26 cellular contexts compared by ENCODE assay signal in the genomic region with DNA sequence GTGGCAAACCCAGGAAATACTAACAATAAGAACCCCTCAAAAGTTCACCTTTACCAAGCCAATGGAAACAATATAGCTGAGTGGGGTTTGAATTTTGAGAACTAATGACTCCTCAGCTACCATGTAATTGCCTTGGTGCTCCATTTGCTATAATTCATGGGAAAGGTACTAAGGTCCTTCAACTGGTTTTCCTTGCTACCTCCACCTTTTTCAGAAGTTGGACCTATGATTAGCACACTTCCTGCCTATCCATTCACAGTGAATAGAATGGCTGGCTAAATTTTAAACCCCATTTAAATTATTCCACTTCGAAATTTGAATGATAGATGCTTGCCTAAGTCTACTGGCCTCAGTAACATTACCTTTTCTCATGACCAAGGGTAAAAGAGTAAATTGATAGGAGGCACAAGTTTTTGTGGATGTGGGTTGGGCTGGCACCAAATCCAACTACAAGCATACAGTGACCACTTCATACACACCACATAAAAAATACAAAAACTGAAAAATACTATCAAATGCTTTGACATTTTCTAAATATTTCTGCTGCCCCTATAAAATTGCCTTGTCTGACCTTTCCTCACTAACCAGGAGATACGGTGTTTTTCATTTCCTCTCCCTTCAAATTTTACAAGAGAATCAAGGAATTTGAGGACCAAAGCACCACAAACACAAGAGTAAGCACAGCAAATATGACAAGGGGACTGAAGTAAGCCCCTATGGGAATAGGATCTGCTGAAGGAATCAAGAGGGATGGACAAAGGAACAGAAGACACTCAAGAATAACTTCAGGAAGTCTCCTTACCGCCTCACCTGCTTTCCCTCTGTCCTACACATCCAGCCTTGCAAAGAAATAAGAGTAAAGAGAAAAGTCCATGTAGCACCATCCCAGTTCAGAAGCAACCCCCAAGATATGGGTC. TPM values are rescaled to one million over a fixed set of nuclear protein-coding genes. Genes with fewer than 3 reads are reported as not detected.
A peak's percentile ranks its signal among the peaks of the same experiment; 100 is the strongest.
DNase-seq lines count a peak whose midpoint lies in the region; ATAC-seq, FAIRE-seq and TF ChIP-seq lines count a peak whose summit lies in the region.
"Had no signal": no experiment of that assay in that cellular context is flagged by ENCODE, and none has a peak within 500 bp of the region (broad histone marks: within the 10 kb centered on the region; RNA-seq: fewer than 3 reads in every experiment).

No MANE protein-coding gene starts in this region.

- no peak overlapping the region for H3K23ac ChIP-seq in H1 (ENCODE audit: insufficient read length)

- DNase-seq in GM23338 (ENCODE audit: low spot score), result no peak
- peak; percentile 40 for DNase-seq in Karpas-422
- DNase-seq in astrocyte (ENCODE audit: low read depth), result no peak
- no peak for DNase-seq in H1 (ENCODE audit: low read depth in 1 of 2, low spot score in 2 of 2)
- no peak for DNase-seq in GOT3 (lab: John Stamatoyannopoulos, UW)
- DNase-seq in SIG-M5 treated with dmso at 0.1 percent for 504 hours (lab: John Stamatoyannopoulos, UW; ENCODE audit: unreplicated experiment), result no peak
- DNase-seq in glutamatergic neuron, result no peak
- DNase-seq in pons (ENCODE audit: low spot score), result no peak
- DNase-seq: 8988T; BE2C; C1 segment of cervical spinal cord; CD4-positive, alpha-beta memory T cell; CD4-positive, CD25-positive, alpha-beta regulatory T cell; CD8-positive, alpha-beta memory T cell; COR-L47; DMS 273 treated with DMSO at 0.1 percent for 48 hours; DMS153; DMS53; DMS79; DND-41; GDM1 had no signal

- TF ChIP-seq EP300 in H1 (IDR thresholded peaks at IDR 0.05; ENCODE audit: borderline replicate concordance in 1 of 2, low read depth in 2 of 2, low read length in 2 of 2), result no peak

- H2AK5ac ChIP-seq in H1 (ENCODE audit: low read depth, low read length), result no peak overlapping the region

- H3K9me3 ChIP-seq in Karpas-422 (ENCODE audit: low read length) (no peaks in the 10 kb centered on the region), astrocyte (ENCODE audit: insufficient read depth, low read depth, low read length) (no peaks in the 10 kb centered on the region), H1 (ENCODE audit: insufficient read depth in 2 of 2, low read depth in 1 of 2, low read length in 1 of 2) (no peaks in the 10 kb centered on the region)
- H3K9me3 ChIP-seq: BE2C, BLaER1 had no signal

- H3K4me3 ChIP-seq in GM23338 (no peak overlapping the region), Karpas-422 (ENCODE audit: low read length) (no peak overlapping the region), astrocyte (ENCODE audit: insufficient read depth, low read depth, low read length) (no peak overlapping the region), H1 (ENCODE audit: extremely low read depth in 1 of 4, insufficient read depth in 2 of 4, low read depth in 3 of 4, low read length in 4 of 4) (no peak overlapping the region)
- H3K4me3 ChIP-seq: BLaER1 had no signal

- H2BK20ac ChIP-seq in H1 (ENCODE audit: low read length), result no peak overlapping the region

- H3K79me2 ChIP-seq in GM23338 (replicated peaks; ENCODE audit: insufficient read depth) (no peaks in the 10 kb centered on the region), Karpas-422 (ENCODE audit: low read length) (no peaks in the 10 kb centered on the region), astrocyte (ENCODE audit: insufficient read depth, low read length) (no peaks in the 10 kb centered on the region), H1 (ENCODE audit: control insufficient read depth in 1 of 2, insufficient read depth in 2 of 2, low read length in 2 of 2) (no peaks in the 10 kb centered on the region)

- H3K4me3 Mint-ChIP-seq in GM23338 (no peak overlapping the region), astrocyte (ENCODE audit: unreplicated experiment) (no peak overlapping the region), glutamatergic neuron (ENCODE audit: unreplicated experiment) (no peak overlapping the region)
- H3K4me3 Mint-ChIP-seq: CD14-positive monocyte; CD4-positive, alpha-beta memory T cell; CD4-positive, CD25-positive, alpha-beta regulatory T cell; CD8-positive, alpha-beta memory T cell had no signal

- no peaks in the 10 kb centered on the region for H3K79me1 ChIP-seq in H1 (ENCODE audit: low read depth, low read length)

- H3K27me3 Mint-ChIP-seq in GM23338 (ENCODE audit: insufficient read depth, low read depth, poor library complexity) (no peaks in the 10 kb centered on the region), astrocyte (ENCODE audit: low read depth, unreplicated experiment) (no peaks in the 10 kb centered on the region), glutamatergic neuron (ENCODE audit: unreplicated experiment) (no peaks in the 10 kb centered on the region)
- H3K27me3 Mint-ChIP-seq: CD4-positive, CD25-positive, alpha-beta regulatory T cell; CD8-positive, alpha-beta memory T cell had no signal

- CTCF ChIA-PET in H1 (lab: Charles Lee; ENCODE audit: partially characterized antibody), result interaction anchor here (1.4 kb wide), 1 partner anchor 11 kb away, joined by 3 read pairs; no protein-coding TSS in a partner anchor

- H4K91ac ChIP-seq in H1 (replicated peaks; ENCODE audit: insufficient read length, low read length), result no peak overlapping the region

- H3K4ac ChIP-seq in H1 (replicated peaks; ENCODE audit: insufficient read length, low read depth, low read length), result no peak overlapping the region

- no peak for ATAC-seq in GM23338

- H3K9me3 Mint-ChIP-seq in GM23338, result no peaks in the 10 kb centered on the region; the same call in 2 of the 3 replicates
- H3K9me3 Mint-ChIP-seq in astrocyte (ENCODE audit: unreplicated experiment), result no peaks in the 10 kb centered on the region
- no peaks in the 10 kb centered on the region for H3K9me3 Mint-ChIP-seq in glutamatergic neuron (ENCODE audit: unreplicated experiment)

- H3K27ac Mint-ChIP-seq in GM23338, result no peak overlapping the region
- no peak overlapping the region for H3K27ac Mint-ChIP-seq in astrocyte (ENCODE audit: unreplicated experiment)
- H3K27ac Mint-ChIP-seq in glutamatergic neuron (ENCODE audit: unreplicated experiment), result no peak overlapping the region
- H3K27ac Mint-ChIP-seq: CD14-positive monocyte; CD4-positive, alpha-beta memory T cell; CD4-positive, CD25-positive, alpha-beta regulatory T cell; CD8-positive, alpha-beta memory T cell had no signal

- H4K5ac ChIP-seq in H1 (ENCODE audit: insufficient read length, low read depth, low read length), result no peak overlapping the region

- H3K27me3 ChIP-seq in GM23338 (ENCODE audit: insufficient read depth) (no peaks in the 10 kb centered on the region), Karpas-422 (ENCODE audit: low read length) (no peaks in the 10 kb centered on the region), astrocyte (ENCODE audit: insufficient read depth, low read length) (no peaks in the 10 kb centered on the region), H1 (replicated peaks in 1 of 4; ENCODE audit: control insufficient read depth in 3 of 4, extremely low read depth in 1 of 4, insufficient read depth in 3 of 4, low read length in 3 of 4) (no peaks in the 10 kb centered on the region)
- H3K27me3 ChIP-seq: BE2C, BLaER1 had no signal

- H3K18ac ChIP-seq in H1 (ENCODE audit: extremely low read depth, low read length), result no peak overlapping the region

- FAIRE-seq in astrocyte (lab: Jason Lieb, UNC) (peak; percentile 97), H1 (lab: Jason Lieb, UNC) (peak; percentile 45)
- FAIRE-seq: A204.1, GM12891 had no signal

- TF ChIP-seq RAD21 in H1 (IDR thresholded peaks at IDR 0.05 in 1 of 2, conservative IDR thresholded peaks at IDR 0.05 in 1 of 2; ENCODE audit: low read depth in 2 of 2, low read length in 2 of 2), result no peak

- 93% methylated on average over 3 of the region's 3 CpGs; no CpG with 5 or more reads in 1 of the 2 experiments for WGBS in H1 (ENCODE audit: extremely low coverage in 1 of 2, insufficient coverage in 1 of 2, insufficient read length in 1 of 2, insufficient replicate concordance in 2 of 2, low coverage in 1 of 2, low lambda C conversion rate in 2 of 2, missing lambda C conversion rate in 1 of 2), 2 experiments

- H3K36me3 Mint-ChIP-seq in GM23338 (ENCODE audit: low read depth) (no peaks in the 10 kb centered on the region), astrocyte (ENCODE audit: low read depth, unreplicated experiment) (no peaks in the 10 kb centered on the region), glutamatergic neuron (ENCODE audit: unreplicated experiment) (no peaks in the 10 kb centered on the region)

- H2BK12ac ChIP-seq in H1 (ENCODE audit: low read depth, low read length), result no peak overlapping the region

- no peak overlapping the region for H2BK15ac ChIP-seq in H1 (ENCODE audit: low read length)

- H3K4me1 Mint-ChIP-seq in GM23338 (no peaks in the 10 kb centered on the region), astrocyte (ENCODE audit: low read depth, unreplicated experiment) (peaks cover 8% of the 10 kb centered on the region), glutamatergic neuron (ENCODE audit: low read depth, unreplicated experiment) (no peaks in the 10 kb centered on the region)
- H3K4me1 Mint-ChIP-seq: CD14-positive monocyte; CD4-positive, CD25-positive, alpha-beta regulatory T cell; CD8-positive, alpha-beta memory T cell had no signal

- no peak overlapping the region for H3K56ac ChIP-seq in H1 (replicated peaks; ENCODE audit: insufficient read length, low read depth, low read length)

- H2BK5ac ChIP-seq in H1 (ENCODE audit: low read depth, low read length), result no peak overlapping the region

- H3K4me1 ChIP-seq in GM23338 (ENCODE audit: insufficient read depth), result no peaks in the 10 kb centered on the region
- H3K4me1 ChIP-seq in Karpas-422 (ENCODE audit: low read length), result no peaks in the 10 kb centered on the region
- no peaks in the 10 kb centered on the region for H3K4me1 ChIP-seq in astrocyte (ENCODE audit: insufficient read depth, low read length)
- H3K4me1 ChIP-seq in H1 (replicated peaks in 1 of 4; ENCODE audit: control insufficient read depth in 3 of 4, insufficient read depth in 4 of 4, low read length in 3 of 4), result no peaks in the 10 kb centered on the region
- H3K4me1 ChIP-seq: BE2C, BLaER1 had no signal

- TF ChIP-seq POLR2A in H1 (IDR thresholded peaks at IDR 0.05; ENCODE audit: control extremely low read depth in 1 of 2, low read depth in 2 of 2, low read length in 2 of 2), result no peak

- POLR2A ChIA-PET in H1 (lab: Charles Lee; ENCODE audit: partially characterized antibody), result no interaction called here

- H3K36me3 ChIP-seq in GM23338 (ENCODE audit: insufficient read depth) (no peaks in the 10 kb centered on the region), Karpas-422 (ENCODE audit: insufficient read depth, low read length) (peaks cover 6% of the 10 kb centered on the region; the same call in 1 of the 2 replicates), astrocyte (ENCODE audit: insufficient read depth, low read length) (no peaks in the 10 kb centered on the region), H1 (ENCODE audit: control insufficient read depth in 2 of 4, insufficient read depth in 4 of 4, low read length in 3 of 4) (no peaks in the 10 kb centered on the region)
- H3K36me3 ChIP-seq: BE2C had no signal

- no peaks in the 10 kb centered on the region for H3K23me2 ChIP-seq in H1 (ENCODE audit: low read depth, low read length)

- H3K9me2 ChIP-seq in GM23338 (ENCODE audit: insufficient read depth) (no peaks in the 10 kb centered on the region; the same call in 1 of the 2 replicates), Karpas-422 (replicated peaks; ENCODE audit: insufficient read depth, low read length) (no peaks in the 10 kb centered on the region)

- no peak overlapping the region for H3K4me2 ChIP-seq in GM23338
- H3K4me2 ChIP-seq in Karpas-422 (ENCODE audit: low read depth, low read length, poor library complexity, severe bottlenecking), result no peak overlapping the region
- no peak overlapping the region for H3K4me2 ChIP-seq in astrocyte (ENCODE audit: low read length)
- no peak overlapping the region for H3K4me2 ChIP-seq in H1 (ENCODE audit: insufficient read depth in 1 of 2, low read depth in 2 of 2, low read length in 2 of 2)
- H3K4me2 ChIP-seq: BLaER1 had no signal

- H4K20me1 ChIP-seq in GM23338 (replicated peaks; ENCODE audit: insufficient read depth) (no peaks in the 10 kb centered on the region), Karpas-422 (ENCODE audit: insufficient read depth, low read depth, low read length) (peaks cover 3% of the 10 kb centered on the region; the same call in 1 of the 2 replicates), astrocyte (ENCODE audit: insufficient read depth, low read length) (no peaks in the 10 kb centered on the region), H1 (replicated peaks in 1 of 2; ENCODE audit: control insufficient read depth in 1 of 2, insufficient read depth in 2 of 2, low read length in 2 of 2) (no peaks in the 10 kb centered on the region)

- H3K27ac ChIP-seq in GM23338 (ENCODE audit: low read depth) (no peak overlapping the region), Karpas-422 (ENCODE audit: low read length) (no peak overlapping the region), astrocyte (ENCODE audit: low read depth, low read length) (no peak overlapping the region), H1 (ENCODE audit: low read depth, low read length) (no peak overlapping the region)
- H3K27ac ChIP-seq: BLaER1 had no signal

- H3F3A ChIP-seq in GM23338 (replicated peaks; ENCODE audit: low read depth), result no peaks in the 10 kb centered on the region

- H2BK120ac ChIP-seq in H1 (replicated peaks; ENCODE audit: low read depth, low read length), result no peak overlapping the region

- H3K9ac ChIP-seq in Karpas-422 (ENCODE audit: low read length) (no peak overlapping the region), astrocyte (ENCODE audit: low read length) (no peak overlapping the region), H1 (replicated peaks in 1 of 4; ENCODE audit: extremely low read depth in 1 of 4, low read depth in 3 of 4, low read length in 3 of 4) (no peak overlapping the region)
- H3K9ac ChIP-seq: BLaER1 had no signal

- TF ChIP-seq CTCF in GM23338 (conservative IDR thresholded peaks at IDR 0.05; ENCODE audit: low read depth in 2 of 2) (no peak), astrocyte (IDR thresholded peaks at IDR 0.05; ENCODE audit: insufficient read depth, low read depth, low read length) (no peak), H1 (IDR thresholded peaks at IDR 0.05; ENCODE audit: control extremely low read depth in 1 of 3, insufficient read depth in 1 of 3, low read depth in 1 of 3, low read length in 3 of 3) (no peak), glutamatergic neuron (IDR thresholded peaks at IDR 0.05; ENCODE audit: partially characterized antibody, unreplicated experiment) (no peak)

- H3K14ac ChIP-seq in H1 (ENCODE audit: insufficient read length), result no peak overlapping the region

- peak overlapping the region; percentile 63; the same call in 1 of the 2 replicates for H2AFZ ChIP-seq in GM23338
- no peak overlapping the region for H2AFZ ChIP-seq in Karpas-422 (ENCODE audit: low read length)
- H2AFZ ChIP-seq in astrocyte (ENCODE audit: low read depth, low read length), result no peak overlapping the region
- no peak overlapping the region for H2AFZ ChIP-seq in H1 (ENCODE audit: low read length)

- no peak overlapping the region for H4K8ac ChIP-seq in H1 (ENCODE audit: extremely low read depth, insufficient read depth, low read length)

RNA-seq across cellular contexts. Expression of a gene that starts 34.1 kb away (rescaled TPM):
- 0.27 and 0.28 TPM in 2 replicates for total RNA-seq in GM23338 (2014; rRNA removed; shearing (Covaris generic))
- polyA plus RNA-seq in GM23338 (2016; fragmentation: Nextera tagmentation; extraction: Ambion mirVana), result 0.24 and 0.84 TPM in 2 replicates
- 127 and 256 TPM in 2 replicates for total RNA-seq in Karpas-422 (2014; rRNA removed; shearing (Covaris generic); ENCODE audit: low replicate concordance)
- not detected in 2 replicates for total RNA-seq in astrocyte
- total RNA-seq in H1 (2021; fragmentation: NEBNext Ultra II Directional; extraction: Animal tissue kit (Norgen Biotek cat#: 25700)), result 0.04 and 0.19 TPM in 2 replicates
- polyA plus RNA-seq in H1 (2011; rRNA removed), result 0.06 TPM in 2 replicates
- polyA plus RNA-seq in H1 (2011; cell fraction: cytosol; rRNA removed), result 0.45 TPM
- 0.67 TPM for polyA plus RNA-seq in H1 (2011; cell fraction: nucleus; rRNA removed)
- polyA plus RNA-seq in H1 (2012, experiment 1 of 2), result 0.04 to 0.10 TPM (median 0.07 TPM) in 4 replicates
- not detected for polyA plus RNA-seq in H1 (2012, experiment 2 of 2)
- polyA plus RNA-seq in H1 (2013, experiment 1 of 2), result 0.12 TPM
- polyA plus RNA-seq in H1 (2013, experiment 2 of 2), result 0.09 TPM
- polyA minus RNA-seq in H1 (2011; rRNA and poly(A)+ RNA removed), result 0.24 and 0.66 TPM in 2 replicates
- not detected for polyA minus RNA-seq in H1 (2011; cell fraction: cytosol; rRNA and poly(A)+ RNA removed)
- polyA minus RNA-seq in H1 (2011; cell fraction: nucleus; rRNA and poly(A)+ RNA removed), result 0.60 TPM
- not detected for total RNA-seq in glutamatergic neuron (ENCODE audit: unreplicated experiment)
- total RNA-seq: CD4-positive, alpha-beta memory T cell; CD8-positive, alpha-beta memory T cell; G401 had no signal
